In the genomic region with DNA sequence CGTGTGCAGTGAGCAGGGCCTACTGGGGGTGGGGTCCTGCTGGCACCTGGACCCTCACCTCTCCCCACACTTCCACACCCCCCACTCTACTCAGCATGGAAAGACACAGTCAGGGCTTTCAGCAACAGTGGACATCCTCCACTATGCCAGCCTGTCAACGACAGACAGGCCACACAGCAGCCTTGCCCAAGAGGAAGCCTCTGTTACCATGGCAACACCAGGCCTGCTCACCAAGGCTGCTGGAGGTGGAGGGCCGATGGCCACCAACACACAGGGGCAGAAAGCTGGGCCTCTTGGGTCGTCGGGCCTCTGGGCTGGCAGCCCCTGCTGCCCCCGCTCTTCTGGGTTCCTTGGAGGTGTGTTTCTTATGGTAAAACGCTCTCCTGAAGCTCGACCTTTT, we compare ENCODE assay signal across 1 cellular context.
TF ChIP-seq lines count a peak whose summit lies in the region.

No MANE protein-coding gene starts in this region.

TF ChIP-seq in HepG2, 621 proteins besides CTCF, POLR2A, EP300 and RAD21:
- TF ChIP-seq CBX5 (CRISPR knock-in tag; IDR thresholded peaks at IDR 0.05; ENCODE audit: borderline replicate concordance) (no peak), POLR2AphosphoS2 (IDR thresholded peaks at IDR 0.05; ENCODE audit: low read depth, low read length) (no peak), RFX1 (IDR thresholded peaks at IDR 0.05) (peak; percentile 75), RFX5 (IDR thresholded peaks at IDR 0.05; ENCODE audit: low read depth, low read length) (peak; percentile 65), CHCHD3 (CRISPR knock-in tag; IDR thresholded peaks at IDR 0.05) (no peak), ZSCAN22 (CRISPR knock-in tag; IDR thresholded peaks at IDR 0.05) (no peak), CEBPB (IDR thresholded peaks at IDR 0.05; ENCODE audit: borderline replicate concordance, low read depth, low read length) (peak; percentile 40; the same call in 1 of the 2 replicates), ZNF768 (CRISPR knock-in tag; IDR thresholded peaks at IDR 0.05) (no peak), RFX3 (CRISPR knock-in tag; IDR thresholded peaks at IDR 0.05) (peak; percentile 76)
- TF ChIP-seq, protein P1, sequence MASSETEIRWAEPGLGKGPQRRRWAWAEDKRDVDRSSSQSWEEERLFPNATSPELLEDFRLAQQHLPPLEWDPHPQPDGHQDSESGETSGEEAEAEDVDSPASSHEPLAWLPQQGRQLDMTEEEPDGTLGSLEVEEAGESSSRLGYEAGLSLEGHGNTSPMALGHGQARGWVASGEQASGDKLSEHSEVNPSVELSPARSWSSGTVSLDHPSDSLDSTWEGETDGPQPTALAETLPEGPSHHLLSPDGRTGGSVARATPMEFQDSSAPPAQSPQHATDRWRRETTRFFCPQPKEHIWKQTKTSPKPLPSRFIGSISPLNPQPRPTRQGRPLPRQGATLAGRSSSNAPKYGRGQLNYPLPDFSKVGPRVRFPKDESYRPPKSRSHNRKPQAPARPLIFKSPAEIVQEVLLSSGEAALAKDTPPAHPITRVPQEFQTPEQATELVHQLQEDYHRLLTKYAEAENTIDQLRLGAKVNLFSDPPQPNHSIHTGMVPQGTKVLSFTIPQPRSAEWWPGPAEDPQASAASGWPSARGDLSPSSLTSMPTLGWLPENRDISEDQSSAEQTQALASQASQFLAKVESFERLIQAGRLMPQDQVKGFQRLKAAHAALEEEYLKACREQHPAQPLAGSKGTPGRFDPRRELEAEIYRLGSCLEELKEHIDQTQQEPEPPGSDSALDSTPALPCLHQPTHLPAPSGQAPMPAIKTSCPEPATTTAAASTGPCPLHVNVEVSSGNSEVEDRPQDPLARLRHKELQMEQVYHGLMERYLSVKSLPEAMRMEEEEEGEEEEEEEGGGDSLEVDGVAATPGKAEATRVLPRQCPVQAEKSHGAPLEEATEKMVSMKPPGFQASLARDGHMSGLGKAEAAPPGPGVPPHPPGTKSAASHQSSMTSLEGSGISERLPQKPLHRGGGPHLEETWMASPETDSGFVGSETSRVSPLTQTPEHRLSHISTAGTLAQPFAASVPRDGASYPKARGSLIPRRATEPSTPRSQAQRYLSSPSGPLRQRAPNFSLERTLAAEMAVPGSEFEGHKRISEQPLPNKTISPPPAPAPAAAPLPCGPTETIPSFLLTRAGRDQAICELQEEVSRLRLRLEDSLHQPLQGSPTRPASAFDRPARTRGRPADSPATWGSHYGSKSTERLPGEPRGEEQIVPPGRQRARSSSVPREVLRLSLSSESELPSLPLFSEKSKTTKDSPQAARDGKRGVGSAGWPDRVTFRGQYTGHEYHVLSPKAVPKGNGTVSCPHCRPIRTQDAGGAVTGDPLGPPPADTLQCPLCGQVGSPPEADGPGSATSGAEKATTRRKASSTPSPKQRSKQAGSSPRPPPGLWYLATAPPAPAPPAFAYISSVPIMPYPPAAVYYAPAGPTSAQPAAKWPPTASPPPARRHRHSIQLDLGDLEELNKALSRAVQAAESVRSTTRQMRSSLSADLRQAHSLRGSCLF (CRISPR knock-in tag; IDR thresholded peaks at IDR 0.05; ENCODE audit: borderline replicate concordance) = no peak
